Comparison of ENCODE assay signal across 9 cellular contexts in the genomic region with DNA sequence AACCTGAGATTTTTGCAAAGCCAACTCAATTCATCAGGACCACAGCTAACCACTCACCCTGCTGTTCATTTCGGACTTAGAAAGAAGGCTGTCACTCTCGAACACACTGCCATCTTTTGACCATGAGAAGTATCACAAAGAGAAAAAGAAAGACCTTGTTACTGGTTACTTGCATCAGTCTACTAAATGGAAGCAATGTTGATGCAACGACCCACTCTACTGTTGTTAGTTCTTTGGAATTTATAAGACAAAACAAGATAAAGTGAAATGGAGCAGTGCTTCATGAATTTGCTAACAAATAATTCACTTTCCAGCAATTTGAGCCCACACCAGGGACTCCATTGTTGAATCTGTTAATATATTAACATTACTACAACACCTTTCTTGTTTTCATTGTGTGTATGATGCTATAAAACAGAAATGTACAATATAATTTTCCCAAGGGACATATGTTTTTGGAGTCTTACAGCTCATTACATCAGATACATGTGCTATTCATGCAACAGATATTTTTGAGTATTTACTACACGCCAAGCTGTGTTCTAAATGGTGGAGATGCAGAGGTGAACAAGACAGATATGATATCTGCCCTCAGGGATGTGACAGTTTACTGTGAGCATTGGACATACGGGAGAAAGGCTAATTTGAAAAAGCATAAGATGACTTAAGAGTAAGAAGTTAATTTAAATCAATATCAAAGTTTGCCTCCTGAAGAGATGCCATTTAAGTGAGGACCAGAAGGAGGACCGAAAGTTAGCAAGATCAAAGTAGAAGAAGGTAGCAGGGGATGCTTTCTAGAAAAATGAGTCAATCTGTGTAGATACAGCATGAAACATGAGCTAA.
DNase-seq lines count a peak whose midpoint lies in the region; ATAC-seq lines count a peak whose summit lies in the region.
"Had no signal": no experiment of that assay in that cellular context is flagged by ENCODE, and none has a peak within 500 bp of the region (broad histone marks: within the 10 kb centered on the region; RNA-seq: fewer than 3 reads in every experiment).

No MANE protein-coding gene starts in this region.

- CTCF ChIA-PET in naive thymus-derived CD4-positive, alpha-beta T cell (lab: Charles Lee), result interaction anchor here (1.0 to 4.5 kb wide), 6 partner anchors 10 to 160 kb away, joined by 3 to 46 read pairs (median 4); no protein-coding TSS in a partner anchor

- H3K27me3 Mint-ChIP-seq in naive thymus-derived CD4-positive, alpha-beta T cell, result peaks cover 0 to 23% (median 11%) of the 10 kb centered on the region in 5 donors

- intact Hi-C loops in naive thymus-derived CD4-positive, alpha-beta T cell (cut with micrococcal nuclease), result loop anchor here (1.0 to 10.0 kb wide), 8 partner anchors 87 to 347 kb away; a partner anchor contains a TSS

- no peak overlapping the region for H3K4me3 ChIP-seq in SJCRH30
- H3K4me3 ChIP-seq in naive thymus-derived CD4-positive, alpha-beta T cell (ENCODE audit: low read length), result no peak overlapping the region

- H3K9me3 ChIP-seq in SJCRH30 (replicated peaks), result no peaks in the 10 kb centered on the region
- no peaks in the 10 kb centered on the region for H3K9me3 ChIP-seq in naive thymus-derived CD4-positive, alpha-beta T cell (ENCODE audit: control insufficient read depth in 2 of 3, low read length in 3 of 3)

- H3K9me3 Mint-ChIP-seq in naive thymus-derived CD4-positive, alpha-beta T cell, result no peaks in the 10 kb centered on the region
- H3K9me3 Mint-ChIP-seq: CD8-positive, alpha-beta memory T cell had no signal

- no peaks in the 10 kb centered on the region for H3K4me1 ChIP-seq in SJCRH30
- H3K4me1 ChIP-seq in naive thymus-derived CD4-positive, alpha-beta T cell (ENCODE audit: control insufficient read depth in 2 of 2, insufficient read depth in 2 of 2, low read length in 2 of 2), result no peaks in the 10 kb centered on the region

- no peak overlapping the region for H3K4me3 Mint-ChIP-seq in naive thymus-derived CD4-positive, alpha-beta T cell
- H3K4me3 Mint-ChIP-seq: CD8-positive, alpha-beta memory T cell had no signal

- H3K27ac ChIP-seq in SJCRH30, result no peak overlapping the region
- no peak overlapping the region for H3K27ac ChIP-seq in naive thymus-derived CD4-positive, alpha-beta T cell (ENCODE audit: low read depth, low read length)

- H3K27ac Mint-ChIP-seq in naive thymus-derived CD4-positive, alpha-beta T cell, result no peak overlapping the region
- H3K27ac Mint-ChIP-seq: CD8-positive, alpha-beta memory T cell had no signal

- no peaks in the 10 kb centered on the region for H3K36me3 ChIP-seq in SJCRH30
- H3K36me3 ChIP-seq in naive thymus-derived CD4-positive, alpha-beta T cell (ENCODE audit: control insufficient read depth in 2 of 3, insufficient read depth in 3 of 3, low read length in 3 of 3), result no peaks in the 10 kb centered on the region

- peak; percentile 89 for ATAC-seq in GM21526 (IDR thresholded peaks at IDR 0.05; ENCODE audit: low FRiP score, unreplicated experiment)
- ATAC-seq in naive thymus-derived CD4-positive, alpha-beta T cell, result peak; percentile 74

- POLR2A ChIA-PET in naive thymus-derived CD4-positive, alpha-beta T cell (lab: Charles Lee), result no interaction called here

- H3K4me1 Mint-ChIP-seq in naive thymus-derived CD4-positive, alpha-beta T cell, result peaks cover 0 to 2% (median 0%) of the 10 kb centered on the region in 7 donors

- no peaks in the 10 kb centered on the region for H3K27me3 ChIP-seq in SJCRH30
- H3K27me3 ChIP-seq in naive thymus-derived CD4-positive, alpha-beta T cell (ENCODE audit: control insufficient read depth in 2 of 2, insufficient read depth in 2 of 2, low read length in 2 of 2), result no peaks in the 10 kb centered on the region

- H3K36me3 Mint-ChIP-seq in naive thymus-derived CD4-positive, alpha-beta T cell, result no peaks in the 10 kb centered on the region
- H3K36me3 Mint-ChIP-seq: CD8-positive, alpha-beta memory T cell had no signal

- peak; percentile 12 for DNase-seq in NCI-H1436 (lab: John Stamatoyannopoulos, UW)
- no peak for DNase-seq in NCI-H1436 treated with DMSO at 0.1 percent for 48 hours (lab: John Stamatoyannopoulos, UW)
- DNase-seq in HT1080 (ENCODE audit: low read depth), result peak; percentile 83
- DNase-seq in SJCRH30, result peak; percentile 14 to 65
- DNase-seq in epidermal melanocyte (ENCODE audit: insufficient read length, low spot score), result peak; percentile 28
- peak in 6 of 9 donors; percentile 2 to 34 (median 24) for DNase-seq in naive thymus-derived CD4-positive, alpha-beta T cell
- DNase-seq in stimulated activated CD4-positive, alpha-beta T cell treated with anti-CD3 and anti-CD28 coated beads, Interleukin-15, amount 100 ng/mL, for 24 hours, result no peak

Comparison
In these comparisons a context has a peak if more than half of its experiments do, and no peak if none do; other contexts are left out.
1. DNase-seq: peak in NCI-H1436 (single experiment), HT1080 (single experiment), SJCRH30 (2 of 2), epidermal melanocyte (single experiment) and naive thymus-derived CD4-positive, alpha-beta T cell (6 of 9); none in NCI-H1436 treated with DMSO at 0.1 percent for 48 hours (single experiment) and stimulated activated CD4-positive, alpha-beta T cell treated with anti-CD3 and anti-CD28 coated beads, Interleukin-15, amount 100 ng/mL, for 24 hours (single experiment).